8 cellular contexts compared by ENCODE assay signal in genomic region chr5:128081111-128081865, GRCh38. TPM values are rescaled to one million over a fixed set of nuclear protein-coding genes. Genes with fewer than 3 reads are reported as not detected.
DNase-seq lines count a peak whose midpoint lies in the region; ATAC-seq and TF ChIP-seq lines count a peak whose summit lies in the region.

No MANE protein-coding gene starts in this region.

- no peak for ATAC-seq in T-helper 17 cell

- peak overlapping the region; percentile 89 for H3K4me3 Mint-ChIP-seq in activated T-cell treated with anti-CD3 and anti-CD28 coated beads, Interleukin-2, amount 50 U/mL, for 24 hours
- peak overlapping the region; percentile 91 for H3K4me3 Mint-ChIP-seq in T-helper 17 cell

- H3K9me3 ChIP-seq in T-helper 17 cell (ENCODE audit: control insufficient read depth, low read length, poor library complexity, severe bottlenecking) (no peaks in the 10 kb centered on the region), iPS-15b (ENCODE audit: control insufficient read depth, insufficient read depth, low read length) (no peaks in the 10 kb centered on the region), tibial artery (no peaks in the 10 kb centered on the region)

- H3K27ac Mint-ChIP-seq in activated T-cell treated with anti-CD3 and anti-CD28 coated beads, Interleukin-2, amount 50 U/mL, for 24 hours: peak overlapping the region; percentile 96
- peak overlapping the region; percentile 94 for H3K27ac Mint-ChIP-seq in T-helper 17 cell

- H3K36me3 ChIP-seq in iPS-15b (ENCODE audit: control insufficient read depth, insufficient read depth, low read length) (no peaks in the 10 kb centered on the region), tibial artery (no peaks in the 10 kb centered on the region)

- H3K9ac ChIP-seq in iPS-15b (ENCODE audit: low read depth, low read length): no peak overlapping the region

- H3K4me1 ChIP-seq in iPS-15b (ENCODE audit: control insufficient read depth, insufficient read depth, low read length) (peaks cover 4% of the 10 kb centered on the region), tibial artery (peaks cover 0 to 61% (median 21%) of the 10 kb centered on the region in 4 donors)

- H3K27me3 Mint-ChIP-seq in activated T-cell treated with anti-CD3 and anti-CD28 coated beads, Interleukin-2, amount 50 U/mL, for 24 hours: no peaks in the 10 kb centered on the region
- no peaks in the 10 kb centered on the region for H3K27me3 Mint-ChIP-seq in T-helper 17 cell

- peaks cover 50% of the 10 kb centered on the region for H3K4me1 Mint-ChIP-seq in activated T-cell treated with anti-CD3 and anti-CD28 coated beads, Interleukin-2, amount 50 U/mL, for 24 hours (ENCODE audit: low read depth)
- H3K4me1 Mint-ChIP-seq in T-helper 17 cell: peaks cover 45% of the 10 kb centered on the region

- no peak for DNase-seq in activated T-cell treated with anti-CD3 and anti-CD28 coated beads, Interleukin-2, amount 50 U/mL, for 24 hours
- no peak for DNase-seq in activated T-cell treated with anti-CD3 and anti-CD28 coated beads, Interleukin-2, amount 50 U/mL, for 1 hour
- DNase-seq in T-helper 17 cell: no peak
- DNase-seq in tibial artery: no peak
- no peak for DNase-seq in NCI-H1092 treated with DMSO at 0.1 percent for 48 hours (lab: John Stamatoyannopoulos, UW)
- DNase-seq in NCI-H2081 treated with DMSO at 0.1 percent for 48 hours (lab: John Stamatoyannopoulos, UW): no peak
- DNase-seq in SIG-M5 treated with dmso at 0.1 percent for 504 hours (lab: John Stamatoyannopoulos, UW; ENCODE audit: unreplicated experiment): no peak

- TF ChIP-seq CTCF in tibial artery (IDR thresholded peaks at IDR 0.05): peak in 1 of 2 experiments; percentile 21

- H3K27me3 ChIP-seq in iPS-15b (ENCODE audit: control insufficient read depth, insufficient read depth, low read length) (peaks cover 20% of the 10 kb centered on the region), tibial artery (no peaks in the 10 kb centered on the region)

- H3K4me3 ChIP-seq in iPS-15b (ENCODE audit: low read depth, low read length): peak overlapping the region; percentile 1
- peak overlapping the region; percentile 69 to 84 for H3K4me3 ChIP-seq in tibial artery

- intact Hi-C loops in tibial artery (cut with DNase I; ENCODE audit: low total_unique reads): no loop called here

- H3K9me3 Mint-ChIP-seq in activated T-cell treated with anti-CD3 and anti-CD28 coated beads, Interleukin-2, amount 50 U/mL, for 24 hours: no peaks in the 10 kb centered on the region

- peaks cover 45% of the 10 kb centered on the region for H3K36me3 Mint-ChIP-seq in activated T-cell treated with anti-CD3 and anti-CD28 coated beads, Interleukin-2, amount 50 U/mL, for 24 hours (ENCODE audit: low read depth)
- H3K36me3 Mint-ChIP-seq in T-helper 17 cell (ENCODE audit: low read depth): no peaks in the 10 kb centered on the region

- peak overlapping the region; percentile 86 to 91 for H3K27ac ChIP-seq in tibial artery

RNA-seq across cellular contexts. Expression of gene SLC12A2, which starts 2.3 kb away (rescaled TPM):
- total RNA-seq in T-helper 17 cell: 10 to 100 TPM; 14.5 to 19.2 TPM
